Comparison of ENCODE assay signal across 1 cellular context in the genomic region with DNA sequence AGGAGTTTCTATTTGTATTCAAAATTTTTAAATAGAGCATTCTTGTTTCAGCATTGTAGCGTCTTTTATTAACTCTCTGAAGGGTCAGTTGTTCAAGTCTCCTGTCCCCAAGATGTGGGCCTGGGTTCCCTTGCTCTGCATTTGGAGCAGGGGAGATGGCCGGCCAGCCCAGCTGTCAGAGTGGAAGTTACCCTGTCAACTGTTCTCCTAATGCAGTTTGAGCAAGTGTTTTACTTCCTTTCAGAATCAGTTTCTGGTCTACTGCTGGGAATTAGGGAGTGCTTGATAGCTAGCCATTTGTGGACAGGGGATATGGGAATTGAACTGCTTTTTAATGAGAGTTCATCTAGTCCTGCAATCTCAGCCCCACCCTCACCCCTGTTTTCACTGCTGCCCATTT.
TF ChIP-seq lines count a peak whose summit lies in the region.

No MANE protein-coding gene starts in this region.

TF ChIP-seq in IMR-90, 13 proteins besides CTCF, POLR2A, EP300 and RAD21:
- TF ChIP-seq FOS (IDR thresholded peaks at IDR 0.05; ENCODE audit: low read depth, low read length) (no peak), RCOR1 (IDR thresholded peaks at IDR 0.05; ENCODE audit: insufficient replicate concordance, low read length) (no peak)
